In the genomic region with DNA sequence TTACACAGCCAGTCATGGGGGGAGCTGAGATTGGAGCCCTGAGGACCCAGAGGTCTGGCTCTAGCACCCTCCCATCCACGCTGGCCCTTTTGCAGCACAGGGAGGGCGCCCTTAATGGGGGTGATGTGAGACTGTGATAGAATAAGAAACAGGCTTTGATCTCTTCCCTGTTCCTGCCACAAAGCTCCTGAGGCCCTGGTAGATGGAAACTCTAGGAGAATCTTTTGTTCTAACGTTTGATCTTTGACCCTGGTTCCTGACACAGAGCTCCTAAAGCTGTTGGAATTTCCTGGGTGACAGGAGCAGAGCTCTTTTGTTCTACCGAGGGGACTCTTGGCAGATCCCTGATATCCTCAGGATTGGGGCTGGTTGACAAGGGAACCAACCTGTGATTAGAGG, we compare ENCODE assay signal across 16 cellular contexts. TPM values are rescaled to one million over a fixed set of nuclear protein-coding genes. Genes with fewer than 3 reads are reported as not detected.
DNase-seq lines count a peak whose midpoint lies in the region; ATAC-seq and TF ChIP-seq lines count a peak whose summit lies in the region.
"Had no signal": no experiment of that assay in that cellular context is flagged by ENCODE, and none has a peak within 500 bp of the region (broad histone marks: within the 10 kb centered on the region; RNA-seq: fewer than 3 reads in every experiment).

No MANE protein-coding gene starts in this region.

- H3K27ac ChIP-seq in neuronal stem cell (replicated peaks; ENCODE audit: low read length) = no peak overlapping the region
- no peak overlapping the region for H3K27ac ChIP-seq in spleen
- no peak overlapping the region for H3K27ac ChIP-seq in naive thymus-derived CD4-positive, alpha-beta T cell (ENCODE audit: low read depth, low read length)
- H3K27ac ChIP-seq in left lung = no peak overlapping the region
- H3K27ac ChIP-seq: A549 had no signal

- H4K8ac ChIP-seq in neuronal stem cell (ENCODE audit: low read depth, low read length) = no peak overlapping the region

- H3K9me3 ChIP-seq in neuronal stem cell (replicated peaks in 1 of 2; ENCODE audit: control insufficient read depth in 2 of 2, insufficient read depth in 1 of 2, low read depth in 1 of 2, low read length in 2 of 2) = no peaks in the 10 kb centered on the region
- no peaks in the 10 kb centered on the region for H3K9me3 ChIP-seq in spleen
- H3K9me3 ChIP-seq in naive thymus-derived CD4-positive, alpha-beta T cell (ENCODE audit: control insufficient read depth in 2 of 3, low read length in 3 of 3) = no peaks in the 10 kb centered on the region
- no peaks in the 10 kb centered on the region for H3K9me3 ChIP-seq in left lung
- H3K9me3 ChIP-seq: A549, BE2C, HAP-1 had no signal

- TF ChIP-seq CTCF in spleen (IDR thresholded peaks at IDR 0.05 in 8 of 11, conservative IDR thresholded peaks at IDR 0.05 in 3 of 11) (no peak), GM10266 (IDR thresholded peaks at IDR 0.05; ENCODE audit: control insufficient read depth, insufficient read depth, low read depth, missing control alignments) (no peak), left lung (IDR thresholded peaks at IDR 0.05) (no peak)

- H3K27ac Mint-ChIP-seq in naive thymus-derived CD4-positive, alpha-beta T cell = no peak overlapping the region
- H3K27ac Mint-ChIP-seq: CD8-positive, alpha-beta memory T cell; HFFc6 had no signal

- H3K4me3 Mint-ChIP-seq in naive thymus-derived CD4-positive, alpha-beta T cell = no peak overlapping the region
- H3K4me3 Mint-ChIP-seq: CD8-positive, alpha-beta memory T cell; HFFc6 had no signal

- intact Hi-C loops in spleen (cut with DNase I; ENCODE audit: low total_unique reads) = no loop called here
- intact Hi-C loops in naive thymus-derived CD4-positive, alpha-beta T cell (cut with micrococcal nuclease) = no loop called here
- intact Hi-C loops in left lung (cut with DNase I) = no loop called here

- no peaks in the 10 kb centered on the region for H3K9me3 Mint-ChIP-seq in naive thymus-derived CD4-positive, alpha-beta T cell
- H3K9me3 Mint-ChIP-seq: CD8-positive, alpha-beta memory T cell; HFFc6 had no signal

- no peaks in the 10 kb centered on the region for H3K36me3 Mint-ChIP-seq in naive thymus-derived CD4-positive, alpha-beta T cell
- H3K36me3 Mint-ChIP-seq: CD8-positive, alpha-beta memory T cell had no signal

- H3K36me3 ChIP-seq in neuronal stem cell (replicated peaks in 1 of 2; ENCODE audit: control insufficient read depth in 2 of 2, insufficient read depth in 2 of 2, low read length in 2 of 2) (no peaks in the 10 kb centered on the region), spleen (no peaks in the 10 kb centered on the region), left lung (no peaks in the 10 kb centered on the region)
- H3K36me3 ChIP-seq in naive thymus-derived CD4-positive, alpha-beta T cell (ENCODE audit: control insufficient read depth in 2 of 3, insufficient read depth in 3 of 3, low read length in 3 of 3) = no peaks in the 10 kb centered on the region
- H3K36me3 ChIP-seq: BE2C, HAP-1 had no signal

- H3K27me3 Mint-ChIP-seq in naive thymus-derived CD4-positive, alpha-beta T cell = peaks cover 7 to 18% (median 14%) of the 10 kb centered on the region in 5 donors

- H3K4me3 ChIP-seq in neuronal stem cell (ENCODE audit: low read length in 2 of 2) = no peak overlapping the region
- H3K4me3 ChIP-seq in spleen = no peak overlapping the region
- no peak overlapping the region for H3K4me3 ChIP-seq in naive thymus-derived CD4-positive, alpha-beta T cell (ENCODE audit: low read length)
- H3K4me3 ChIP-seq in left lung = no peak overlapping the region
- H3K4me3 ChIP-seq: A549, HAP-1 had no signal

- H2BK5ac ChIP-seq in neuronal stem cell (ENCODE audit: low read length) = no peak overlapping the region

- WGBS in neuronal stem cell (ENCODE audit: extremely low coverage in 2 of 2, insufficient read length in 2 of 2, insufficient replicate concordance in 1 of 2), 2 donors = no CpG with 5 or more reads among the region's 4 CpGs
- WGBS in spleen, 5 donors = 57 to 80% (median 76%) methylated on average over 4 of the region's 4 CpGs

- H3K18ac ChIP-seq in neuronal stem cell (ENCODE audit: low read length) = peak overlapping the region; percentile 5

- H3K4me1 ChIP-seq in neuronal stem cell (ENCODE audit: control insufficient read depth in 2 of 2, insufficient read depth in 1 of 2, low read depth in 1 of 2, low read length in 2 of 2) = peaks cover 4 to 18% of the 10 kb centered on the region in 2 donors
- H3K4me1 ChIP-seq in spleen = peaks cover 0 to 18% (median 9%) of the 10 kb centered on the region in 6 donors
- no peaks in the 10 kb centered on the region for H3K4me1 ChIP-seq in naive thymus-derived CD4-positive, alpha-beta T cell (ENCODE audit: control insufficient read depth in 2 of 2, insufficient read depth in 2 of 2, low read length in 2 of 2)
- peaks cover 0 to 8% of the 10 kb centered on the region in 2 donors for H3K4me1 ChIP-seq in left lung
- H3K4me1 ChIP-seq: BE2C, HAP-1 had no signal

- no peak for ATAC-seq in naive thymus-derived CD4-positive, alpha-beta T cell
- no peak for ATAC-seq in left lung
- ATAC-seq: A549 had no signal

- H3K4me1 Mint-ChIP-seq in naive thymus-derived CD4-positive, alpha-beta T cell = peaks cover 0 to 4% (median 0%) of the 10 kb centered on the region in 7 donors

- no peak overlapping the region for H3K23ac ChIP-seq in neuronal stem cell (ENCODE audit: low read depth, low read length, poor library complexity)

- no peak overlapping the region for H2BK12ac ChIP-seq in neuronal stem cell (ENCODE audit: low read length)

- CTCF ChIA-PET in naive thymus-derived CD4-positive, alpha-beta T cell (lab: Charles Lee) = interaction anchor here (0.5 kb wide), 1 partner anchor 728 kb away, joined by 3 read pairs; no protein-coding TSS in a partner anchor

- no peak overlapping the region for H2AK5ac ChIP-seq in neuronal stem cell (ENCODE audit: low read depth, low read length)

- no peak overlapping the region for H2BK15ac ChIP-seq in neuronal stem cell (ENCODE audit: low read length)

- H3K14ac ChIP-seq in neuronal stem cell (ENCODE audit: low read length) = no peak overlapping the region

- no peak for TF ChIP-seq POLR2A in spleen (IDR thresholded peaks at IDR 0.05)

- no peak overlapping the region for H3K4me2 ChIP-seq in neuronal stem cell (ENCODE audit: insufficient read depth, low read length, poor library complexity, severe bottlenecking)
- H3K4me2 ChIP-seq: A549 had no signal

- peak; percentile 71 for DNase-seq in ELF-1 (ENCODE audit: low read depth, low spot score)
- peak; percentile 90 for DNase-seq in SW480 (ENCODE audit: low spot score)
- DNase-seq in neuronal stem cell (ENCODE audit: low spot score) = peak; percentile 52
- peak; percentile 3 for DNase-seq in spleen
- no peak for DNase-seq in naive thymus-derived CD4-positive, alpha-beta T cell
- no peak for DNase-seq in GM10266 (ENCODE audit: extremely low spot score)
- DNase-seq in left lung = no peak
- DNase-seq in NCI-H446 (lab: John Stamatoyannopoulos, UW) = no peak
- DNase-seq: BE2C, GOT3, HFFc6 had no signal

- no peak overlapping the region for H3K4ac ChIP-seq in neuronal stem cell (ENCODE audit: low read length)

- no peak overlapping the region for H3K9ac ChIP-seq in neuronal stem cell (ENCODE audit: low read depth, low read length, poor library complexity)

- H3K27me3 ChIP-seq in neuronal stem cell (ENCODE audit: control insufficient read depth in 3 of 3, insufficient read depth in 3 of 3, low read depth in 1 of 3, low read length in 3 of 3) (peaks cover 0 to 48% (median 13%) of the 10 kb centered on the region in 3 experiments), spleen (replicated peaks in 1 of 7) (peaks cover 0 to 33% (median 3%) of the 10 kb centered on the region in 7 donors), left lung (peaks cover 12 to 30% of the 10 kb centered on the region in 2 donors)
- no peaks in the 10 kb centered on the region for H3K27me3 ChIP-seq in naive thymus-derived CD4-positive, alpha-beta T cell (ENCODE audit: control insufficient read depth in 2 of 2, insufficient read depth in 2 of 2, low read length in 2 of 2)

- H3K79me1 ChIP-seq in neuronal stem cell (ENCODE audit: low read depth, low read length) = peaks cover 2% of the 10 kb centered on the region

- H2AFZ ChIP-seq in neuronal stem cell (ENCODE audit: low read length) = no peak overlapping the region

- POLR2A ChIA-PET in naive thymus-derived CD4-positive, alpha-beta T cell (lab: Charles Lee) = no interaction called here

- H2BK120ac ChIP-seq in neuronal stem cell (ENCODE audit: low read depth, low read length) = no peak overlapping the region

- H4K91ac ChIP-seq in neuronal stem cell (ENCODE audit: low read depth, low read length, poor library complexity) = no peak overlapping the region

RNA-seq across cellular contexts. Expression of a gene that starts 1.2 kb away (rescaled TPM):
- not detected for polyA plus RNA-seq in neuronal stem cell (2013, experiment 1 of 2)
- 0.03 TPM for polyA plus RNA-seq in neuronal stem cell (2013, experiment 2 of 2)
- under 1 TPM in 1 of 7 donors, not detected in 6; 0.16 TPM for total RNA-seq in spleen
- under 1 TPM; 0.02 to 0.03 (median 0.02) TPM for polyA plus RNA-seq in spleen
- not detected for total RNA-seq in naive thymus-derived CD4-positive, alpha-beta T cell
- polyA plus RNA-seq in naive thymus-derived CD4-positive, alpha-beta T cell = not detected
- not detected for total RNA-seq in left lung
- total RNA-seq: CD8-positive, alpha-beta memory T cell; HFFc6 had no signal
- polyA plus RNA-seq: A549; AG04450; CD8-positive, alpha-beta memory T cell had no signal

RNA-seq across cellular contexts. Expression of a gene that starts 5.2 kb away (rescaled TPM):
- polyA plus RNA-seq in neuronal stem cell (2013, experiment 1 of 2) = 1.4 TPM
- polyA plus RNA-seq in neuronal stem cell (2013, experiment 2 of 2) = 1.6 TPM
- total RNA-seq in spleen (10 to 100 TPM in 1 of 7 donors, 1 to 10 TPM in 6; 2.4 to 11.2 (median 5.6) TPM), left lung (1 to 10 TPM in 1 of 2 donors, under 1 TPM in 1; 0.61 to 3.0 TPM)
- 1 to 10 TPM in 2 of 3 donors, under 1 TPM in 1; 0.26 to 1.8 (median 1.0) TPM for polyA plus RNA-seq in spleen
- 1 to 10 TPM in 1 of 5 experiments, under 1 TPM in 3, not detected in 1; 0.21 to 3.8 (median 0.54) TPM for total RNA-seq in naive thymus-derived CD4-positive, alpha-beta T cell
- not detected for polyA plus RNA-seq in naive thymus-derived CD4-positive, alpha-beta T cell
- total RNA-seq: HFFc6, HT1080 had no signal
- polyA plus RNA-seq: AG04450; CD8-positive, alpha-beta memory T cell had no signal

RNA-seq across cellular contexts. Expression of a gene that starts 40.0 kb away (rescaled TPM):
- 0.03 TPM for polyA plus RNA-seq in neuronal stem cell (2013, experiment 1 of 2)
- polyA plus RNA-seq in neuronal stem cell (2013, experiment 2 of 2) = not detected
- total RNA-seq in spleen (not detected), left lung (not detected)
- polyA plus RNA-seq in spleen = not detected
- not detected for total RNA-seq in naive thymus-derived CD4-positive, alpha-beta T cell
- polyA plus RNA-seq in naive thymus-derived CD4-positive, alpha-beta T cell = not detected
- total RNA-seq: CD8-positive, alpha-beta memory T cell; HFFc6; HT1080 had no signal
- polyA plus RNA-seq: A549; AG04450; CD8-positive, alpha-beta memory T cell had no signal

RNA-seq across cellular contexts. Expression of a gene that starts 43.1 kb away (rescaled TPM):
- 9.3 TPM for polyA plus RNA-seq in neuronal stem cell (2013, experiment 1 of 2)
- 9.8 TPM for polyA plus RNA-seq in neuronal stem cell (2013, experiment 2 of 2)
- total RNA-seq in spleen (10 to 100 TPM; 32.4 to 75.3 (median 50.0) TPM), left lung (10 to 100 TPM; 30.1 to 36.2 TPM)
- polyA plus RNA-seq in spleen = 10 to 100 TPM in 2 of 3 donors, 1 to 10 TPM in 1; 7.5 to 14.6 (median 13.2) TPM
- 10 to 100 TPM; 33.7 to 71.9 (median 67.6) TPM for total RNA-seq in naive thymus-derived CD4-positive, alpha-beta T cell
- polyA plus RNA-seq in naive thymus-derived CD4-positive, alpha-beta T cell = 10 to 100 TPM; 10.3 to 24.1 TPM

Comparison
In these comparisons a context has a peak if more than half of its experiments do, and no peak if none do; other contexts are left out.
1. DNase-seq: peak in ELF-1 (single experiment), SW480 (single experiment), neuronal stem cell (single experiment) and spleen (single experiment); none in naive thymus-derived CD4-positive, alpha-beta T cell (0 of 9), GM10266 (single experiment), left lung (0 of 2) and NCI-H446 (0 of 2).